8 cellular contexts compared by ENCODE assay signal in genomic region chr7:42236266-42237161, GRCh38. TPM values are rescaled to one million over a fixed set of nuclear protein-coding genes. Genes with fewer than 3 reads are reported as not detected.
DNase-seq lines count a peak whose midpoint lies in the region; ATAC-seq, FAIRE-seq and TF ChIP-seq lines count a peak whose summit lies in the region.

No MANE protein-coding gene starts in this region.

- peak; percentile 40 for DNase-seq in COLO668 (lab: John Stamatoyannopoulos, UW; ENCODE audit: unreplicated experiment)
- DNase-seq in Kasumi-1 (lab: John Stamatoyannopoulos, UW) = peak; percentile 43 to 54
- DNase-seq in bronchial epithelial cell (ENCODE audit: low read depth) = peak; percentile 28
- DNase-seq in kidney = peak; percentile 86
- DNase-seq in stimulated activated naive CD8-positive, alpha-beta T cell treated with anti-CD3 and anti-CD28 coated beads, Interleukin-15, Interleukin-2, amounts not matched to agents 100 U/mL and 50 U/mL, for 24 hours = peak; percentile 8
- DNase-seq in NCI-H2107 (lab: John Stamatoyannopoulos, UW) = no peak
- DNase-seq in NCI-H1048 (lab: John Stamatoyannopoulos, UW) = no peak

- H3K4me1 ChIP-seq in kidney (ENCODE audit: control insufficient read depth in 1 of 2, insufficient read depth in 1 of 2, low read depth in 1 of 2, low read length in 2 of 2) = peaks cover 3 to 4% of the 10 kb centered on the region in 2 donors

- intact Hi-C loops in kidney (cut with DNase I) = no loop called here

- ATAC-seq in GM21423 (IDR thresholded peaks at IDR 0.05; ENCODE audit: unreplicated experiment) = peak; percentile 21
- no peak for ATAC-seq in stimulated activated naive CD8-positive, alpha-beta T cell treated with anti-CD3 and anti-CD28 coated beads, Interleukin-15, Interleukin-2, amounts not matched to agents 100 U/mL and 50 U/mL, for 24 hours

- peak overlapping the region; percentile 22 to 55 for H3K9ac ChIP-seq in kidney (ENCODE audit: low read length in 2 of 2)

- H3K36me3 ChIP-seq in bronchial epithelial cell (ENCODE audit: control insufficient read depth, insufficient read depth, low read length) = no peaks in the 10 kb centered on the region
- H3K36me3 ChIP-seq in kidney (ENCODE audit: control insufficient read depth in 1 of 2, insufficient read depth in 2 of 2, low read length in 2 of 2) = no peaks in the 10 kb centered on the region

- TF ChIP-seq CTCF in bronchial epithelial cell (IDR thresholded peaks at IDR 0.05; ENCODE audit: insufficient read depth, low read length, severe bottlenecking) (no peak), kidney (IDR thresholded peaks at IDR 0.05; ENCODE audit: borderline replicate concordance, extremely low read depth, insufficient read depth) (no peak)

- no peak for FAIRE-seq in bronchial epithelial cell (lab: Jason Lieb, UNC)
- FAIRE-seq in kidney (lab: Jason Lieb, UNC) = no peak

- H3K27me3 ChIP-seq in bronchial epithelial cell (ENCODE audit: control insufficient read depth, insufficient read depth, low read length) = no peaks in the 10 kb centered on the region

- H3K27ac ChIP-seq in kidney (ENCODE audit: low read depth in 2 of 2, low read length in 2 of 2) = peak overlapping the region; percentile 35 to 67

- H3K4me3 ChIP-seq in bronchial epithelial cell (ENCODE audit: low read depth, low read length) (peak overlapping the region; percentile 92), kidney (ENCODE audit: low read length in 2 of 2) (peak overlapping the region; percentile 71 to 78)

- no peaks in the 10 kb centered on the region for H3K9me3 ChIP-seq in kidney (ENCODE audit: control insufficient read depth in 1 of 2, low read length in 2 of 2)

RNA-seq across cellular contexts. Expression of gene GLI3, which starts 0.5 kb away (rescaled TPM):
- total RNA-seq in bronchial epithelial cell = 1.3 and 2.4 TPM in 2 replicates
- total RNA-seq in kidney = 11.1 TPM
- polyA plus RNA-seq in kidney (ENCODE audit: insufficient read depth, low read depth, low replicate concordance) = 0.92 TPM

Comparison
In these comparisons a context has a peak if more than half of its experiments do, and no peak if none do; other contexts are left out.
1. DNase-seq: peak in COLO668 (single experiment), Kasumi-1 (2 of 2), bronchial epithelial cell (single experiment), kidney (single experiment) and stimulated activated naive CD8-positive, alpha-beta T cell treated with anti-CD3 and anti-CD28 coated beads, Interleukin-15, Interleukin-2, amounts not matched to agents 100 U/mL and 50 U/mL, for 24 hours (single experiment); none in NCI-H2107 (single experiment) and NCI-H1048 (single experiment).